27 cellular contexts compared by ENCODE assay signal in genomic region chr3:70387889-70388288, GRCh38.
"Had no signal": no experiment of that assay in that cellular context is flagged by ENCODE, and none has a peak within 500 bp of the region (broad histone marks: within the 10 kb centered on the region; RNA-seq: fewer than 3 reads in every experiment).

No MANE protein-coding gene starts in this region.

- H3K27me3 ChIP-seq: colonic mucosa, esophagus squamous epithelium, gastrocnemius medialis, heart right ventricle, left lung had no signal

- ATAC-seq: esophagus mucosa; gastrocnemius medialis; heart right ventricle; left cardiac atrium; left lung; left ventricle myocardium superior; lower lobe of right lung; mucosa of descending colon; naive thymus-derived CD8-positive, alpha-beta T cell had no signal

- DNase-seq: colonic mucosa; cortex of kidney; dermis blood vessel endothelial cell; dorsolateral prefrontal cortex; effector CD4-positive, alpha-beta T cell; effector memory CD4-positive, alpha-beta T cell; erythroblast; esophagus squamous epithelium; foreskin fibroblast; foreskin melanocyte; gastrocnemius medialis; glutamatergic neuron; head of caudate nucleus; heart right ventricle; hippocampal formation; left cardiac atrium; left lung; left ventricle myocardium superior; lower lobe of right lung; mesenchymal stem cell; mucosa of descending colon; naive B cell; naive thymus-derived CD8-positive, alpha-beta T cell had no signal

- H3K4me3 ChIP-seq: colonic mucosa, dorsolateral prefrontal cortex, esophagus squamous epithelium, gastrocnemius medialis, heart right ventricle, left lung, lower lobe of right lung, mucosa of descending colon had no signal

- H3K36me3 ChIP-seq: colonic mucosa, esophagus squamous epithelium, gastrocnemius medialis, heart right ventricle, left lung, lower lobe of right lung had no signal

- FAIRE-seq: endothelial cell of umbilical vein, islet of Langerhans, keratinocyte had no signal
